19 cellular contexts compared by ENCODE assay signal in the genomic region with DNA sequence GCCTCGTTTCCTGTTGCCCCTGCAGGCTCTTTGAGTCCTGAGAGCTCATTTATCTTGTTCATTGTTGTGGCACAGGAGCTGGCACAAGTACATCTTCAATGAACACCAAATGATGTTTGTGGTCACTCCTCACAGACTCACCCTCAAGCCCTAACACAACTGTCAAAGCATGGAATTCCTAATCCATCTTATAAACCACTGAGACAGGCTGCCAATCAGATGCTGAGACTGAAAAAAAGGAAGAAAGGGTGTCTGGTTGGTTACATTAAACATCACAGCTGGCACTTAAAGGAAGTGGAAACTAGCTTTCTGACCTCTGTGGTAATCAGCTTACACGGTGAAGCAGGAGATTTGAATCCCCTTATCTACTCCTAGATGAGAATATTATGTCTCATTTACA. TPM values are rescaled to one million over a fixed set of nuclear protein-coding genes. Genes with fewer than 3 reads are reported as not detected.
DNase-seq lines count a peak whose midpoint lies in the region; ATAC-seq and TF ChIP-seq lines count a peak whose summit lies in the region.
"Had no signal": no experiment of that assay in that cellular context is flagged by ENCODE, and none has a peak within 500 bp of the region (broad histone marks: within the 10 kb centered on the region; RNA-seq: fewer than 3 reads in every experiment).

No MANE protein-coding gene starts in this region.

- H3K4me2 ChIP-seq in KMS-11 (peak overlapping the region; percentile 87), parathyroid adenoma (ENCODE audit: low read length) (no peak overlapping the region)
- H3K4me2 ChIP-seq: A549 had no signal

- H3K4me3 ChIP-seq in KMS-11 (IDR thresholded peaks at IDR 0.05; ENCODE audit: insufficient read depth, low read depth, low read length) (no peak overlapping the region), parathyroid adenoma (ENCODE audit: low read depth, low read length) (no peak overlapping the region), left ventricle myocardium inferior (no peak overlapping the region)
- H3K4me3 ChIP-seq: A549, adrenal gland, upper lobe of left lung had no signal

- H4K20me1 ChIP-seq in KMS-11 (ENCODE audit: insufficient read depth), result no peaks in the 10 kb centered on the region

- H3K9ac ChIP-seq in KMS-11, result no peak overlapping the region
- H3K9ac ChIP-seq in parathyroid adenoma, result no peak overlapping the region

- peak overlapping the region; percentile 29; the same call in 1 of the 2 replicates for H2AFZ ChIP-seq in KMS-11 (ENCODE audit: low read depth)
- peak overlapping the region; percentile 2 for H2AFZ ChIP-seq in parathyroid adenoma

- H3K79me2 ChIP-seq in KMS-11 (ENCODE audit: insufficient read depth, low read depth), result no peaks in the 10 kb centered on the region
- H3K79me2 ChIP-seq in parathyroid adenoma, result no peaks in the 10 kb centered on the region

- peak; percentile 0 for DNase-seq in NCI-H510A treated with DMSO at 0.1 percent for 48 hours (lab: John Stamatoyannopoulos, UW)
- DNase-seq in NCI-H510A (lab: John Stamatoyannopoulos, UW), result no peak
- DNase-seq in SKM-1 treated with dmso at 0.1 percent for 144 hours (lab: John Stamatoyannopoulos, UW; ENCODE audit: unreplicated experiment), result peak; percentile 59
- no peak for DNase-seq in sciatic nerve (ENCODE audit: low spot score)
- no peak for DNase-seq in left ventricle myocardium inferior
- DNase-seq: activated CD4-positive, alpha-beta T cell treated with anti-CD3 and anti-CD28 coated beads for 1 hour; activated T-cell treated with anti-CD3 and anti-CD28 coated beads, Interleukin-2, amount 50 U/mL, for 48 hours; adrenal gland; cortex of kidney; midbrain; NCI-H1105; NCI-H774; stimulated activated CD8-positive, alpha-beta memory T cell treated with anti-CD3 and anti-CD28 coated beads, Interleukin-4, amount 100 ng/mL, for 48 hours; upper lobe of left lung had no signal

- TF ChIP-seq CTCF in KMS-11 (conservative IDR thresholded peaks at IDR 0.05; ENCODE audit: low read depth, low read length) (no peak), parathyroid adenoma (IDR thresholded peaks at IDR 0.05) (no peak), left ventricle myocardium inferior (IDR thresholded peaks at IDR 0.05; ENCODE audit: borderline replicate concordance) (no peak)

- H3K27me3 ChIP-seq in KMS-11 (ENCODE audit: insufficient read depth, low read depth) (no peaks in the 10 kb centered on the region), parathyroid adenoma (ENCODE audit: control insufficient read depth, insufficient read depth, low read length) (no peaks in the 10 kb centered on the region), left ventricle myocardium inferior (ENCODE audit: low read depth) (no peaks in the 10 kb centered on the region)
- H3K27me3 ChIP-seq: adrenal gland, upper lobe of left lung had no signal

- H3K27ac ChIP-seq in KMS-11 (peak overlapping the region; percentile 15; the same call in 1 of the 2 replicates), parathyroid adenoma (no peak overlapping the region), left ventricle myocardium inferior (replicated peaks) (no peak overlapping the region)
- H3K27ac ChIP-seq: A549, adrenal gland, upper lobe of left lung had no signal

- H3K9me3 ChIP-seq in parathyroid adenoma (ENCODE audit: control insufficient read depth, low read length) (no peaks in the 10 kb centered on the region), left ventricle myocardium inferior (replicated peaks) (no peaks in the 10 kb centered on the region)
- H3K9me3 ChIP-seq: A549, adrenal gland, upper lobe of left lung had no signal

- peaks cover 24% of the 10 kb centered on the region for H3K4me1 ChIP-seq in KMS-11 (ENCODE audit: low read depth, poor library complexity, severe bottlenecking)
- no peaks in the 10 kb centered on the region for H3K4me1 ChIP-seq in parathyroid adenoma
- H3K4me1 ChIP-seq in left ventricle myocardium inferior, result no peaks in the 10 kb centered on the region
- H3K4me1 ChIP-seq: A549, adrenal gland, upper lobe of left lung had no signal

- ATAC-seq in sciatic nerve (no peak), GM21723 (IDR thresholded peaks at IDR 0.05; ENCODE audit: unreplicated experiment) (no peak)
- ATAC-seq: A549 had no signal

- intact Hi-C loops in sciatic nerve (cut with DNase I) (loop anchor here (5.0 kb wide), 1 partner anchor 1799 kb away; no protein-coding TSS in a partner anchor), left ventricle myocardium inferior (cut with micrococcal nuclease) (no loop called here)

- H3K36me3 ChIP-seq in KMS-11 (ENCODE audit: insufficient read depth) (no peaks in the 10 kb centered on the region), parathyroid adenoma (ENCODE audit: control insufficient read depth, insufficient read depth, low read length) (no peaks in the 10 kb centered on the region), left ventricle myocardium inferior (no peaks in the 10 kb centered on the region)
- H3K36me3 ChIP-seq: adrenal gland, upper lobe of left lung had no signal

RNA-seq across cellular contexts. Expression of a gene that starts 7.7 kb away (rescaled TPM):
- not detected for total RNA-seq in sciatic nerve
- total RNA-seq in left ventricle myocardium inferior, result not detected
- total RNA-seq: adrenal gland, progenitor cell of endocrine pancreas, upper lobe of left lung had no signal

RNA-seq across cellular contexts. Expression of a gene that starts 43.5 kb away (rescaled TPM):
- total RNA-seq in sciatic nerve (65.8 TPM), left ventricle myocardium inferior (5.1 TPM)

Comparison
In these comparisons a context has a peak if more than half of its experiments do, and no peak if none do; other contexts are left out.
1. DNase-seq: peak in NCI-H510A treated with DMSO at 0.1 percent for 48 hours (single experiment) and SKM-1 treated with dmso at 0.1 percent for 144 hours (single experiment); none in NCI-H510A (single experiment), sciatic nerve (single experiment) and left ventricle myocardium inferior (single experiment).
2. RNA of a gene that starts 43.5 kb away (total RNA-seq): 65.8 TPM in sciatic nerve (single experiment); 5.1 TPM in left ventricle myocardium inferior (single experiment); every median in the first group is over 10 times any median in the second.